8 cellular contexts compared by ENCODE assay signal in the genomic region with DNA sequence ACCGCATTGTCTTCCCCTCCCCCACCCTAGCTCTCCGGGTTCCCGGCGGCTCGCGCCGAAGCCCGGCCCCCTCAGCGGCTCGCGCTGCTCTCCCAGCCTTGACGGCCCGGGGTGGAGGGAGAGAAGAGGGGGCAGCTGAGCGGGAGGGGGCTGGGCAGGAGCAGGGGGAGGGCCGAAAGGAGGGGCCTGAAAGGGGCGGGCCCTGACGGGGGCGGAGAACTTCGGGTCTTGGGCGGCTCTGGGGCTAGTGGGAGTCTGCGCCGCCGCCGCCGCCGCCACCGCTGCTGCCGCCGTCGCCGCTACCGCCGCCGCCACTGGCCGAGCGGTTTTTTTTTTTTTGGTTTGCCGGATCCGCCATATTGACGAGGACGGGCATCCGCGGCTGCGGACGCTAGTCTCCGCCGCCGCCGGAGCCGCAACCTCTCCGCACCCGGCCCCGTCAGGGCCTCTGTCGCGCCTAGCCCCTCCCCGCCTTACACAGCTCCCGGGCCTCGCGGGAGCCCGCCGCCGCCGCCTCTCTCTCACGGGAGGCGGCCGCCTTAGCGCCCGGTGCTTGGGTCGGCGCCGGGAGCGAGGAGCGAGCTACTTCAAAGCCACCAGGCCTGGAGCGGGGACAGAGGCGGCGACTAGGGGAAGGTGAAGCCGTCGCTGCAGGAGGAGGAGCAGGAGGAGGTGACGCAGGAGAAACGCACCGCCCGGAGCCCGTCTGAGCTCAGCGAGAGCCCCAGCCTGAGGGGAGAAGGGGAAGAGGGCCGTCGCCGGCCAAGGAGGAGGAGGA. TPM values are rescaled to one million over a fixed set of nuclear protein-coding genes. Genes with fewer than 3 reads are reported as not detected.
DNase-seq lines count a peak whose midpoint lies in the region; ATAC-seq and TF ChIP-seq lines count a peak whose summit lies in the region.

USP9X (plus strand) TSS at position 341 of the 778 bp plus-strand sequence. CDS start 38,184 bp downstream, outside the sequence.

- H3K4me1 Mint-ChIP-seq in activated T-helper 17 cell treated with anti-CD3 and anti-CD28 coated beads, Interleukin-2, amount 50 U/mL, for 72 hours = peaks cover 6% of the 10 kb centered on the region
- peaks cover 16 to 26% of the 10 kb centered on the region in 2 donors for H3K4me1 Mint-ChIP-seq in natural killer cell treated with Interleukin-12 subunit alpha and Interleukin-12 subunit beta and Interleukin-15 and Interleukin-18, amount 100 ng/mL, for 72 hours (ENCODE audit: low read depth in 2 of 2)

- CTCF ChIA-PET in RWPE1 (lab: Yijun Ruan, JAX) = interaction anchor here (0.6 kb wide), 1 partner anchor 62 kb away, joined by 3 read pairs; no protein-coding TSS in a partner anchor

- DNase-seq in DMS79 (lab: John Stamatoyannopoulos, UW) = peak; percentile 58
- DNase-seq in KBM-7 = peak; percentile 84
- peak; percentile 68 for DNase-seq in RWPE1 (ENCODE audit: low spot score)
- peak; percentile 82 for DNase-seq in fibroblast of mammary gland (ENCODE audit: low read depth)
- peak; percentile 93 for DNase-seq in natural killer cell treated with Interleukin-12 subunit alpha and Interleukin-12 subunit beta and Interleukin-15 and Interleukin-18, amount 100 ng/mL, for 72 hours (ENCODE audit: low spot score)
- peak; percentile 81 for DNase-seq in stimulated activated naive CD4-positive, alpha-beta T cell treated with Interleukin-2 at 50 U/mL for 16 hours (lab: John Stamatoyannopoulos, UW)

- peak within 1 kb of the TSS; percentile 78 for H3K4me3 ChIP-seq in fibroblast of mammary gland (ENCODE audit: control insufficient read depth, low read depth, low read length)

- in situ Hi-C loops in KBM-7 (cut with MboI; ENCODE audit: low pct_unique_long_range_greater_than_20kb, low sequenced_read_pairs) = no loop called here

- no peak for TF ChIP-seq CTCF in RWPE1 (conservative IDR thresholded peaks at IDR 0.05; ENCODE audit: low read depth)
- no peak for TF ChIP-seq CTCF in fibroblast of mammary gland (conservative IDR thresholded peaks at IDR 0.05; ENCODE audit: control insufficient read depth, insufficient read depth, low read depth, low read length)

- POLR2A ChIA-PET in RWPE1 (lab: Yijun Ruan, JAX; ENCODE audit: low non-redundant PET) = interaction anchor here (0.6 to 3.0 kb wide), 5 partner anchors 19 to 108 kb away, joined by 3 to 14 read pairs (median 3); no protein-coding TSS in a partner anchor

- H3K27ac Mint-ChIP-seq in activated T-helper 17 cell treated with anti-CD3 and anti-CD28 coated beads, Interleukin-2, amount 50 U/mL, for 72 hours = peak within 1 kb of the TSS; percentile 98
- H3K27ac Mint-ChIP-seq in natural killer cell treated with Interleukin-12 subunit alpha and Interleukin-12 subunit beta and Interleukin-15 and Interleukin-18, amount 100 ng/mL, for 72 hours = peak within 1 kb of the TSS; percentile 89 to 96

- H3K4me3 Mint-ChIP-seq in activated T-helper 17 cell treated with anti-CD3 and anti-CD28 coated beads, Interleukin-2, amount 50 U/mL, for 72 hours = peak within 1 kb of the TSS; percentile 91
- peak within 1 kb of the TSS; percentile 93 for H3K4me3 Mint-ChIP-seq in natural killer cell treated with Interleukin-12 subunit alpha and Interleukin-12 subunit beta and Interleukin-15 and Interleukin-18, amount 100 ng/mL, for 72 hours

- H3K9me3 Mint-ChIP-seq in activated T-helper 17 cell treated with anti-CD3 and anti-CD28 coated beads, Interleukin-2, amount 50 U/mL, for 72 hours = no peaks in the 10 kb centered on the region
- H3K9me3 Mint-ChIP-seq in natural killer cell treated with Interleukin-12 subunit alpha and Interleukin-12 subunit beta and Interleukin-15 and Interleukin-18, amount 100 ng/mL, for 72 hours = no peaks in the 10 kb centered on the region

- peaks cover 32% of the 10 kb centered on the region for H3K36me3 Mint-ChIP-seq in activated T-helper 17 cell treated with anti-CD3 and anti-CD28 coated beads, Interleukin-2, amount 50 U/mL, for 72 hours (ENCODE audit: low read depth)
- peaks cover 4% of the 10 kb centered on the region for H3K36me3 Mint-ChIP-seq in natural killer cell treated with Interleukin-12 subunit alpha and Interleukin-12 subunit beta and Interleukin-15 and Interleukin-18, amount 100 ng/mL, for 72 hours

- peak; percentile 54 for ATAC-seq in GM21717 (IDR thresholded peaks at IDR 0.05; ENCODE audit: unreplicated experiment)
- ATAC-seq in activated T-helper 17 cell treated with anti-CD3 and anti-CD28 coated beads, Interleukin-2, amount 50 U/mL, for 72 hours (replicated peaks) = peak; percentile 71
- ATAC-seq in natural killer cell treated with Interleukin-12 subunit alpha and Interleukin-12 subunit beta and Interleukin-15 and Interleukin-18, amount 100 ng/mL, for 72 hours = peak; percentile 84 to 90

- peak within 1 kb of the TSS; percentile 96 for H3K27ac ChIP-seq in RWPE1

- no peaks in the 10 kb centered on the region for H3K27me3 Mint-ChIP-seq in activated T-helper 17 cell treated with anti-CD3 and anti-CD28 coated beads, Interleukin-2, amount 50 U/mL, for 72 hours
- peaks cover 0 to 6% of the 10 kb centered on the region in 2 donors for H3K27me3 Mint-ChIP-seq in natural killer cell treated with Interleukin-12 subunit alpha and Interleukin-12 subunit beta and Interleukin-15 and Interleukin-18, amount 100 ng/mL, for 72 hours

RNA-seq across cellular contexts. Expression of gene USP9X, which starts in this region (rescaled TPM):
- total RNA-seq in activated T-helper 17 cell treated with anti-CD3 and anti-CD28 coated beads, Interleukin-2, amount 50 U/mL, for 72 hours = 10 to 100 TPM; 49.3 to 63.3 TPM
- 10 to 100 TPM; 48.3 to 66.5 TPM for total RNA-seq in natural killer cell treated with Interleukin-12 subunit alpha and Interleukin-12 subunit beta and Interleukin-15 and Interleukin-18, amount 100 ng/mL, for 72 hours

Comparison
In these comparisons a context has a peak if more than half of its experiments do, and no peak if none do; other contexts are left out.
1. Peak in every context shown above with its lines: DNase-seq, ATAC-seq, H3K4me3 ChIP-seq and H3K27ac ChIP-seq.